Comparison of ENCODE assay signal across 37 cellular contexts in the genomic region with DNA sequence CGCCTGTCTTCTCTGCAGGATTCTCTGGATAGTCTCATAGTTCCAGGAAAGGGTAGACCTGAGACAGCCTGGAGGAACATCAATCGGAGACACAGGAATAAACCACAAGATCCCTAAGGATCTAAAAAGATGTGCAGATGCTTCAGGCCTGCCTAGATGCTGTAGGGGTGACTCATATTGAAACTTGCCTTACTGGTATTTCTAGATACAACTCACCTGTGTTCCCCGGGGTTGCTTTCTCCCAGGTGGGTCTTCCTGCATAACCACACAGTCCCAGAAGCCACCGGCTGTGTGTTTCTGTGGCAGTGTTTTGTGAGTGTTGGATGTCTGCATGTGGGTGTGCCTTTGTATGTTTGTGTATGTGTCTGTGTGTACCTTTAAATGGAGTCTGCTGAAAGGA.
"Had no signal": no experiment of that assay in that cellular context is flagged by ENCODE, and none has a peak within 500 bp of the region (broad histone marks: within the 10 kb centered on the region; RNA-seq: fewer than 3 reads in every experiment).

No MANE protein-coding gene starts in this region.

- H3K36me3 Mint-ChIP-seq: activated CD8-positive, alpha-beta memory T cell treated with anti-CD3 and anti-CD28 coated beads, Interleukin-2, amount 10 ng/mL, durations not matched to agents 7 days and 5 days; activated naive CD4-positive, alpha-beta T cell treated with anti-CD3 and anti-CD28 coated beads, Interleukin-2, amount 10 ng/mL, durations not matched to agents 7 days and 5 days; activated naive CD4-positive, alpha-beta T cell treated with anti-CD3 and anti-CD28 coated beads, Interleukin-2, amount 50 U/mL, for 24 hours; activated naive CD8-positive, alpha-beta T cell; activated naive CD8-positive, alpha-beta T cell treated with anti-CD3 and anti-CD28 coated beads, Interleukin-2, amount 10 ng/mL, durations not matched to agents 7 days and 5 days; brain; WTC11 had no signal

- H3K9me3 ChIP-seq: ascending aorta had no signal

- FAIRE-seq: TTC549 had no signal

- H3K27me3 Mint-ChIP-seq: activated CD4-positive, alpha-beta memory T cell treated with anti-CD3 and anti-CD28 coated beads, Interleukin-2, amount 10 ng/mL, durations not matched to agents 7 days and 5 days; activated CD4-positive, alpha-beta T cell treated with anti-CD3 and anti-CD28 coated beads for 36 hours; activated CD4-positive, alpha-beta T cell treated with anti-CD3 and anti-CD28 coated beads, Interleukin-2, amount 10 ng/mL, durations not matched to agents 7 days and 5 days; activated CD8-positive, alpha-beta memory T cell treated with anti-CD3 and anti-CD28 coated beads, Interleukin-2, amount 10 ng/mL, durations not matched to agents 7 days and 5 days; activated naive CD4-positive, alpha-beta T cell treated with anti-CD3 and anti-CD28 coated beads, Interleukin-2, amount 10 ng/mL, durations not matched to agents 7 days and 5 days; activated naive CD8-positive, alpha-beta T cell; activated naive CD8-positive, alpha-beta T cell treated with anti-CD3 and anti-CD28 coated beads, Interleukin-2, amount 10 ng/mL, durations not matched to agents 7 days and 5 days; activated naive CD8-positive, alpha-beta T cell treated with anti-CD3 and anti-CD28 coated beads, Interleukin-2, amount 50 U/mL, for 24 hours; activated T-cell treated with anti-CD3 and anti-CD28 coated beads, Interleukin-2, amount 50 U/mL, for 24 hours; brain; central memory CD8-positive, alpha-beta T cell had no signal

- H3K27ac Mint-ChIP-seq: activated CD4-positive, alpha-beta memory T cell treated with anti-CD3 and anti-CD28 coated beads, Interleukin-2, amount 10 ng/mL, durations not matched to agents 7 days and 5 days; activated CD4-positive, alpha-beta T cell treated with anti-CD3 and anti-CD28 coated beads for 36 hours; activated CD4-positive, alpha-beta T cell treated with anti-CD3 and anti-CD28 coated beads, Interleukin-2, amount 10 ng/mL, durations not matched to agents 7 days and 5 days; activated CD8-positive, alpha-beta memory T cell treated with anti-CD3 and anti-CD28 coated beads, Interleukin-2, amount 10 ng/mL, durations not matched to agents 7 days and 5 days; activated CD8-positive, alpha-beta T cell treated with anti-CD3 and anti-CD28 coated beads, Interleukin-2, amount 10 ng/mL, durations not matched to agents 7 days and 5 days; activated naive CD4-positive, alpha-beta T cell treated with anti-CD3 and anti-CD28 coated beads, Interleukin-2, amount 10 ng/mL, durations not matched to agents 7 days and 5 days; activated naive CD4-positive, alpha-beta T cell treated with anti-CD3 and anti-CD28 coated beads, Interleukin-2, amount 50 U/mL, for 24 hours; activated naive CD8-positive, alpha-beta T cell; activated naive CD8-positive, alpha-beta T cell treated with anti-CD3 and anti-CD28 coated beads, Interleukin-2, amount 10 ng/mL, durations not matched to agents 7 days and 5 days; activated naive CD8-positive, alpha-beta T cell treated with anti-CD3 and anti-CD28 coated beads, Interleukin-2, amount 50 U/mL, for 24 hours; activated T-cell treated with anti-CD3 and anti-CD28 coated beads, Interleukin-2, amount 50 U/mL, for 24 hours; activated T-helper 2 cell treated with anti-CD3 and anti-CD28 coated beads, Interferon-gamma antibody, Interleukin-2, Interleukin-4, amounts not matched to agents 10 μg/mL and 5 μg/mL and 100 μg/mL, durations not matched to agents 14 hours and 24 hours and 36 hours; brain; T-helper 1 cell treated with Interleukin-12 subunit alpha and Interleukin-12 subunit beta and Interleukin-4 antibody, amounts not matched to agents 30 μg/mL and 1 μg/mL, for 36 hours; T-helper 2 cell treated with Interferon-gamma antibody and Interleukin-4, amounts not matched to agents 5 μg/mL and 100 μg/mL, for 36 hours; WTC11 had no signal

- H3K27me3 ChIP-seq: ascending aorta had no signal

- H3K36me3 ChIP-seq: ascending aorta, WERI-Rb-1 had no signal

- H3K4me1 ChIP-seq: ascending aorta had no signal

- H3K9me3 Mint-ChIP-seq: activated CD4-positive, alpha-beta memory T cell treated with anti-CD3 and anti-CD28 coated beads, Interleukin-2, amount 10 ng/mL, durations not matched to agents 7 days and 5 days; activated CD4-positive, alpha-beta T cell treated with anti-CD3 and anti-CD28 coated beads, Interleukin-2, amount 10 ng/mL, durations not matched to agents 7 days and 5 days; activated naive CD4-positive, alpha-beta T cell treated with anti-CD3 and anti-CD28 coated beads, Interleukin-2, amount 10 ng/mL, durations not matched to agents 7 days and 5 days; activated naive CD4-positive, alpha-beta T cell treated with anti-CD3 and anti-CD28 coated beads, Interleukin-2, amount 50 U/mL, for 24 hours; activated naive CD8-positive, alpha-beta T cell treated with anti-CD3 and anti-CD28 coated beads, Interleukin-2, amount 10 ng/mL, durations not matched to agents 7 days and 5 days; activated naive CD8-positive, alpha-beta T cell treated with anti-CD3 and anti-CD28 coated beads, Interleukin-2, amount 50 U/mL, for 24 hours; activated T-cell treated with anti-CD3 and anti-CD28 coated beads, Interleukin-2, amount 50 U/mL, for 24 hours; activated T-helper 2 cell treated with anti-CD3 and anti-CD28 coated beads, Interferon-gamma antibody, Interleukin-2, Interleukin-4, amounts not matched to agents 10 μg/mL and 5 μg/mL and 100 μg/mL, durations not matched to agents 14 hours and 24 hours and 36 hours; central memory CD8-positive, alpha-beta T cell; T-helper 1 cell treated with Interleukin-12 subunit alpha and Interleukin-12 subunit beta and Interleukin-4 antibody, amounts not matched to agents 30 μg/mL and 1 μg/mL, for 36 hours; T-helper 2 cell treated with Interferon-gamma antibody and Interleukin-4, amounts not matched to agents 5 μg/mL and 100 μg/mL, for 36 hours; WTC11 had no signal

- H3K4me3 Mint-ChIP-seq: activated CD4-positive, alpha-beta memory T cell treated with anti-CD3 and anti-CD28 coated beads, Interleukin-2, amount 10 ng/mL, durations not matched to agents 7 days and 5 days; activated CD4-positive, alpha-beta T cell treated with anti-CD3 and anti-CD28 coated beads for 36 hours; activated CD4-positive, alpha-beta T cell treated with anti-CD3 and anti-CD28 coated beads, Interleukin-2, amount 10 ng/mL, durations not matched to agents 7 days and 5 days; activated CD8-positive, alpha-beta memory T cell treated with anti-CD3 and anti-CD28 coated beads, Interleukin-2, amount 10 ng/mL, durations not matched to agents 7 days and 5 days; activated CD8-positive, alpha-beta T cell treated with anti-CD3 and anti-CD28 coated beads, Interleukin-2, amount 10 ng/mL, durations not matched to agents 7 days and 5 days; activated naive CD4-positive, alpha-beta T cell treated with anti-CD3 and anti-CD28 coated beads, Interleukin-2, amount 10 ng/mL, durations not matched to agents 7 days and 5 days; activated naive CD4-positive, alpha-beta T cell treated with anti-CD3 and anti-CD28 coated beads, Interleukin-2, amount 50 U/mL, for 24 hours; activated naive CD8-positive, alpha-beta T cell; activated naive CD8-positive, alpha-beta T cell treated with anti-CD3 and anti-CD28 coated beads, Interleukin-2, amount 10 ng/mL, durations not matched to agents 7 days and 5 days; activated naive CD8-positive, alpha-beta T cell treated with anti-CD3 and anti-CD28 coated beads, Interleukin-2, amount 50 U/mL, for 24 hours; activated T-cell treated with anti-CD3 and anti-CD28 coated beads, Interleukin-2, amount 50 U/mL, for 24 hours; brain; central memory CD8-positive, alpha-beta T cell; T-helper 1 cell treated with Interleukin-12 subunit alpha and Interleukin-12 subunit beta and Interleukin-4 antibody, amounts not matched to agents 30 μg/mL and 1 μg/mL, for 36 hours; T-helper 2 cell treated with Interferon-gamma antibody and Interleukin-4, amounts not matched to agents 5 μg/mL and 100 μg/mL, for 36 hours; WTC11 had no signal

- H3K4me3 ChIP-seq: ascending aorta had no signal

- DNase-seq: activated CD4-positive, alpha-beta memory T cell treated with anti-CD3 and anti-CD28 coated beads, Interleukin-2, amount 10 ng/mL, durations not matched to agents 7 days and 5 days; activated CD4-positive, alpha-beta T cell treated with anti-CD3 and anti-CD28 coated beads for 1 hour; activated CD4-positive, alpha-beta T cell treated with anti-CD3 and anti-CD28 coated beads for 36 hours; activated CD4-positive, alpha-beta T cell treated with anti-CD3 and anti-CD28 coated beads for 48 hours; activated CD4-positive, alpha-beta T cell treated with anti-CD3 and anti-CD28 coated beads, Interleukin-2, amount 10 ng/mL, durations not matched to agents 7 days and 5 days; activated CD4-positive, alpha-beta T cell treated with anti-CD3 and anti-CD28 coated beads, Interleukin-2, amount 50 U/mL, for 48 hours; activated CD4-positive, CD25-positive, alpha-beta regulatory T cell; activated CD8-positive, alpha-beta memory T cell treated with anti-CD3 and anti-CD28 coated beads for 24 hours; activated CD8-positive, alpha-beta memory T cell treated with anti-CD3 and anti-CD28 coated beads, Interleukin-2, amount 10 ng/mL, durations not matched to agents 7 days and 5 days; activated CD8-positive, alpha-beta memory T cell treated with anti-CD3 and anti-CD28 coated beads, Interleukin-2, amount 50 U/mL, for 48 hours; activated CD8-positive, alpha-beta T cell treated with anti-CD3 and anti-CD28 coated beads, Interleukin-2, amount 10 ng/mL, durations not matched to agents 7 days and 5 days; activated effector memory CD4-positive, alpha-beta T cell treated with Interleukin-2 at 50 U/mL for 16 hours; activated gamma-delta T cell treated with Interleukin-2 at 50 U/mL for 16 hours; activated naive CD4-positive, alpha-beta T cell; activated naive CD4-positive, alpha-beta T cell treated with anti-CD3 and anti-CD28 coated beads, Interleukin-2, amount 10 ng/mL, durations not matched to agents 7 days and 5 days; activated naive CD8-positive, alpha-beta T cell treated with anti-CD3 and anti-CD28 coated beads, Interleukin-2, amount 10 ng/mL, durations not matched to agents 7 days and 5 days; activated naive CD8-positive, alpha-beta T cell treated with anti-CD3 and anti-CD28 coated beads, Interleukin-2, amount 50 U/mL, for 24 hours; activated T-cell treated with anti-CD3 and anti-CD28 coated beads, Interleukin-2, amount 50 U/mL, for 24 hours; activated T-cell treated with anti-CD3 and anti-CD28 coated beads, Interleukin-2, amount 50 U/mL, for 48 hours; amygdala; anterior cingulate cortex; SW 1271; T-helper 1 cell; T-helper 2 cell; T-helper 9 cell; WERI-Rb-1 had no signal

- H3K4me1 Mint-ChIP-seq: activated CD4-positive, alpha-beta memory T cell treated with anti-CD3 and anti-CD28 coated beads, Interleukin-2, amount 10 ng/mL, durations not matched to agents 7 days and 5 days; activated CD4-positive, alpha-beta T cell treated with anti-CD3 and anti-CD28 coated beads for 36 hours; activated CD4-positive, alpha-beta T cell treated with anti-CD3 and anti-CD28 coated beads, Interleukin-2, amount 10 ng/mL, durations not matched to agents 7 days and 5 days; activated CD8-positive, alpha-beta memory T cell treated with anti-CD3 and anti-CD28 coated beads, Interleukin-2, amount 10 ng/mL, durations not matched to agents 7 days and 5 days; activated naive CD4-positive, alpha-beta T cell treated with anti-CD3 and anti-CD28 coated beads, Interleukin-2, amount 10 ng/mL, durations not matched to agents 7 days and 5 days; activated naive CD4-positive, alpha-beta T cell treated with anti-CD3 and anti-CD28 coated beads, Interleukin-2, amount 50 U/mL, for 24 hours; activated naive CD8-positive, alpha-beta T cell treated with anti-CD3 and anti-CD28 coated beads, Interleukin-2, amount 10 ng/mL, durations not matched to agents 7 days and 5 days; activated naive CD8-positive, alpha-beta T cell treated with anti-CD3 and anti-CD28 coated beads, Interleukin-2, amount 50 U/mL, for 24 hours; brain; central memory CD8-positive, alpha-beta T cell; WTC11 had no signal

- H3K27ac ChIP-seq: ascending aorta, WERI-Rb-1 had no signal

- ATAC-seq: activated CD4-positive, alpha-beta T cell treated with anti-CD3 and anti-CD28 coated beads for 36 hours; activated CD4-positive, CD25-positive, alpha-beta regulatory T cell treated with anti-CD3 and anti-CD28 coated beads, Interleukin-2, amount 50 U/mL, for 24 hours; activated CD8-positive, alpha-beta memory T cell treated with anti-CD3 and anti-CD28 coated beads, Interleukin-2, amount 10 ng/mL, durations not matched to agents 7 days and 5 days; activated CD8-positive, alpha-beta T cell treated with anti-CD3 and anti-CD28 coated beads, Interleukin-2, amount 10 ng/mL, durations not matched to agents 7 days and 5 days; activated naive CD8-positive, alpha-beta T cell treated with anti-CD3 and anti-CD28 coated beads, Interleukin-2, amount 50 U/mL, for 24 hours; WTC11 had no signal
